Comparison of ENCODE assay signal across 14 cellular contexts in the genomic region with DNA sequence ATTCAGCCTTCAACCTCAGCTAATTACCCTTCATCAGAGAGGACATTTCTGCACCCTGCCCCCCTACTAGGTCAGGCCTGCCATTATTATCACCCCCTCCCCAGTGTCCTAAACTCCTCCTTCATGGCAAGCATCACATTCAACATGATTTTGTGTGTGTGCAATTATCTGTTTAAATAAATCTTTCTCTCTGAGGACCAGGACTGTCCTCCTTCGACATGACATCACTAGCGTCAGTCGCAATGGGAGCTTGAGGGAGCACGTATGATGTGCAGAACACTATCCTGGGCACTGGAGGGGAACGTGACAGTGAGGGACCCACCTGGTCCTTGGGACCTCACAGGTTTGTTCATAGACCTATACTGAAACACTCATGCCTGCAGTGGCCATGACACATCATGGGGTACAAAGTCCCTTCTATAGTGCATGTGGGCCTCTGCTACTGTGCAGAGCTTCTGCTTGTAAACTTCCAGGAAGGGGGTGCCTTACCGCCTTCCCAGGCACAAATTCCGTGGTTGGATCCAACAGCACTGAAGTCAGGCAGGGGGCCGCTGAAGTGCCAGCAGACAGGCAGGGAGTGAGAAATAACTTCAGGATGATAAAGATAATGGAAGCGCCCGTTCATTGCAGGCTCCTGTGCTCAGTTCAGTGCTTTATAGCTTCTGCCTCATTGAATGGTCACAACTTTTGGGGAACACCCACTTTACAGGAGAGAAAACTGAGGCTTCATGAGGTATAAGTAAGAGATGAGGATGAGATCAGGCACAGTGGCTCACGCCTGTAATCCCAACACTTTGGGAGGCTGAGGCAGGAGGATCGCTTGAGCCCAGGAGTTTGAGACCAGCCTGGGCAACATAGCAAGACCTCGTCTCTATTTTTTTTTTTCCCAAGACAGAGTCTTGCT. TPM values are rescaled to one million over a fixed set of nuclear protein-coding genes. Genes with fewer than 3 reads are reported as not detected.
DNase-seq lines count a peak whose midpoint lies in the region; ATAC-seq and TF ChIP-seq lines count a peak whose summit lies in the region.
"Had no signal": no experiment of that assay in that cellular context is flagged by ENCODE, and none has a peak within 500 bp of the region (broad histone marks: within the 10 kb centered on the region; RNA-seq: fewer than 3 reads in every experiment).

No MANE protein-coding gene starts in this region.

- DNase-seq in Caco-2 = peak in 1 of 2 experiments; percentile 23
- no peak for DNase-seq in IMR-90
- no peak for DNase-seq in H9
- DNase-seq: activated CD8-positive, alpha-beta memory T cell treated with anti-CD3 and anti-CD28 coated beads, Interleukin-2, amount 50 U/mL, for 48 hours; activated naive CD8-positive, alpha-beta T cell treated with anti-CD3 and anti-CD28 coated beads, Interleukin-2, amount 10 ng/mL, durations not matched to agents 7 days and 5 days; CD4-positive, alpha-beta T cell; SK-N-SH; stimulated activated CD4-positive, alpha-beta T cell treated with anti-CD3 and anti-CD28 coated beads, Interleukin-15, amount 100 ng/mL, for 24 hours; testis had no signal

- peaks cover 35% of the 10 kb centered on the region for H3K9me1 ChIP-seq in IMR-90 (ENCODE audit: insufficient read depth, low read length)

- H3K27ac Mint-ChIP-seq in Caco-2 (ENCODE audit: unreplicated experiment) (peak overlapping the region; percentile 38), H9 (no peak overlapping the region; a peak in 1 of 7 replicates)
- H3K27ac Mint-ChIP-seq in dendritic cell treated with granulocyte-macrophage colony-stimulating factor and Interleukin-4, amounts not matched to agents 40 ng/mL and 50 ng/mL, for 4 days = peak overlapping the region; percentile 100
- H3K27ac Mint-ChIP-seq: activated naive CD8-positive, alpha-beta T cell treated with anti-CD3 and anti-CD28 coated beads, Interleukin-2, amount 10 ng/mL, durations not matched to agents 7 days and 5 days; CD4-positive, alpha-beta T cell had no signal

- dilution Hi-C loops in IMR-90 (cut with HindIII; ENCODE audit: low sequenced_read_pairs, unreplicated experiment) = no loop called here

- WGBS in IMR-90 (ENCODE audit: extremely low coverage in 2 of 2, insufficient read length in 1 of 2), 2 experiments = 92% methylated on average over 8 of the region's 13 CpGs; no CpG with 5 or more reads in 1 of the 2 experiments
- no CpG with 5 or more reads among the region's 13 CpGs for WGBS in H9 (ENCODE audit: extremely low coverage, insufficient read length, low lambda C conversion rate)

- H3K4me3 Mint-ChIP-seq in Caco-2 (ENCODE audit: unreplicated experiment) (no peak overlapping the region), H9 (no peak overlapping the region)
- H3K4me3 Mint-ChIP-seq in dendritic cell treated with granulocyte-macrophage colony-stimulating factor and Interleukin-4, amounts not matched to agents 40 ng/mL and 50 ng/mL, for 4 days = peak overlapping the region; percentile 80
- H3K4me3 Mint-ChIP-seq: activated naive CD8-positive, alpha-beta T cell treated with anti-CD3 and anti-CD28 coated beads, Interleukin-2, amount 10 ng/mL, durations not matched to agents 7 days and 5 days; CD4-positive, alpha-beta T cell had no signal

- H3K27ac ChIP-seq in IMR-90 (ENCODE audit: insufficient read depth, low read length) = peak overlapping the region; percentile 42; the same call in 1 of the 2 replicates
- peak overlapping the region; percentile 82 for H3K27ac ChIP-seq in rectal smooth muscle tissue (ENCODE audit: low read depth, low read length)
- H3K27ac ChIP-seq in H9 (ENCODE audit: insufficient read length, low read depth, low read length) = no peak overlapping the region

- H3K56ac ChIP-seq in IMR-90 (ENCODE audit: extremely low read depth, insufficient read depth, low read length) (no peak overlapping the region), H9 (ENCODE audit: insufficient read length, low read depth, low read length) (no peak overlapping the region)

- POLR2A ChIA-PET in Caco-2 (lab: Charles Lee) = no interaction called here
- POLR2A ChIA-PET in IMR-90 (lab: Charles Lee; ENCODE audit: unreplicated experiment) = no interaction called here

- CTCF ChIA-PET in Caco-2 (lab: Charles Lee) = interaction anchor here (0.6 to 1.0 kb wide), 4 partner anchors 13 to 77 kb away, joined by 3 to 7 read pairs (median 4); no protein-coding TSS in a partner anchor
- CTCF ChIA-PET in IMR-90 (lab: Yijun Ruan, JAX) = no interaction called here

- H3K4me2 ChIP-seq in IMR-90 (ENCODE audit: low read depth, low read length) (no peak overlapping the region), H9 (ENCODE audit: insufficient read depth, insufficient read length, low read length) (no peak overlapping the region)

- TF ChIP-seq POLR2A in IMR-90 (IDR thresholded peaks at IDR 0.05; ENCODE audit: low read depth, low read length) = no peak

- peak overlapping the region; percentile 18; the same call in 2 of the 3 replicates for H2BK15ac ChIP-seq in IMR-90 (ENCODE audit: low read depth, low read length)
- no peak overlapping the region for H2BK15ac ChIP-seq in H9 (ENCODE audit: low read depth, low read length)

- peaks cover 23% of the 10 kb centered on the region for H3K4me1 Mint-ChIP-seq in Caco-2 (ENCODE audit: low read depth, unreplicated experiment)
- H3K4me1 Mint-ChIP-seq in dendritic cell treated with granulocyte-macrophage colony-stimulating factor and Interleukin-4, amounts not matched to agents 40 ng/mL and 50 ng/mL, for 4 days (ENCODE audit: low read depth) = peaks cover 81% of the 10 kb centered on the region
- peaks cover 22 to 40% of the 10 kb centered on the region in 2 experiments for H3K4me1 Mint-ChIP-seq in H9

- peaks cover 13% of the 10 kb centered on the region for H3K4me1 ChIP-seq in Caco-2
- peaks cover 41% of the 10 kb centered on the region for H3K4me1 ChIP-seq in IMR-90 (ENCODE audit: control insufficient read depth, insufficient read depth, low read length)
- H3K4me1 ChIP-seq in rectal smooth muscle tissue (ENCODE audit: control insufficient read depth, insufficient read depth, low read length) = peaks cover 16% of the 10 kb centered on the region
- no peaks in the 10 kb centered on the region; the same call in 1 of the 2 replicates for H3K4me1 ChIP-seq in H9 (ENCODE audit: insufficient read depth, low read length)

- TF ChIP-seq CTCF in Caco-2 (IDR thresholded peaks at IDR 0.05; ENCODE audit: insufficient read depth in 1 of 2, low read depth in 1 of 2, low read length in 1 of 2, severe bottlenecking in 1 of 2, unreplicated experiment in 1 of 2) (no peak), IMR-90 (conservative IDR thresholded peaks at IDR 0.05; ENCODE audit: low read depth, low read length) (no peak), H9 (conservative IDR thresholded peaks at IDR 0.05) (no peak)

- H3K18ac ChIP-seq in IMR-90 (ENCODE audit: low read depth, low read length) = peak overlapping the region; percentile 26
- H3K18ac ChIP-seq in H9 (ENCODE audit: insufficient read length, low read depth, low read length) = no peak overlapping the region

- intact Hi-C loops in Caco-2 (cut with micrococcal nuclease; ENCODE audit: unreplicated experiment) = no loop called here
- intact Hi-C loops in IMR-90 (cut with micrococcal nuclease) = no loop called here
- intact Hi-C loops in dendritic cell treated with granulocyte-macrophage colony-stimulating factor and Interleukin-4, amounts not matched to agents 40 ng/mL and 50 ng/mL, for 4 days (cut with micrococcal nuclease) = loop anchor here (10.0 kb wide), 1 partner anchor 339 kb away; a partner anchor contains a TSS

- H3K4me3 ChIP-seq in Caco-2 (ENCODE audit: low read depth, low read length) = no peak overlapping the region
- no peak overlapping the region for H3K4me3 ChIP-seq in IMR-90 (ENCODE audit: insufficient read depth, low read depth, low read length)
- no peak overlapping the region for H3K4me3 ChIP-seq in rectal smooth muscle tissue (ENCODE audit: low read length)
- H3K4me3 ChIP-seq: gastroesophageal sphincter, testis had no signal

- H2AFZ ChIP-seq in IMR-90 (replicated peaks; ENCODE audit: low read length, poor library complexity) (no peak overlapping the region), H9 (ENCODE audit: low read length) (no peak overlapping the region)

- H3K27me3 ChIP-seq in Caco-2 (replicated peaks; ENCODE audit: control insufficient read depth, insufficient read depth, low read length) (no peaks in the 10 kb centered on the region), IMR-90 (ENCODE audit: control insufficient read depth, insufficient read depth, low read length) (no peaks in the 10 kb centered on the region), rectal smooth muscle tissue (ENCODE audit: control insufficient read depth, insufficient read depth, low read length) (no peaks in the 10 kb centered on the region), H9 (ENCODE audit: insufficient read depth, low read length) (no peaks in the 10 kb centered on the region)
- H3K27me3 ChIP-seq: gastroesophageal sphincter, testis had no signal

- H3K9ac ChIP-seq in IMR-90 (ENCODE audit: low read depth, low read length) (no peak overlapping the region), rectal smooth muscle tissue (ENCODE audit: low read length) (no peak overlapping the region), H9 (ENCODE audit: extremely low read depth, insufficient read length, low read length) (no peak overlapping the region)
- H3K9ac ChIP-seq: SK-N-SH had no signal

- no peaks in the 10 kb centered on the region for H3K27me3 Mint-ChIP-seq in Caco-2 (ENCODE audit: insufficient read depth, unreplicated experiment)
- no peaks in the 10 kb centered on the region for H3K27me3 Mint-ChIP-seq in dendritic cell treated with granulocyte-macrophage colony-stimulating factor and Interleukin-4, amounts not matched to agents 40 ng/mL and 50 ng/mL, for 4 days
- H3K27me3 Mint-ChIP-seq in H9 (ENCODE audit: low read depth) = no peaks in the 10 kb centered on the region; the same call in none of the 2 replicates
- H3K27me3 Mint-ChIP-seq: activated naive CD8-positive, alpha-beta T cell treated with anti-CD3 and anti-CD28 coated beads, Interleukin-2, amount 10 ng/mL, durations not matched to agents 7 days and 5 days; CD4-positive, alpha-beta T cell had no signal

- H3K36me3 ChIP-seq in Caco-2 (ENCODE audit: control insufficient read depth, insufficient read depth, low read length) (no peaks in the 10 kb centered on the region), IMR-90 (ENCODE audit: control insufficient read depth, insufficient read depth, low read length) (no peaks in the 10 kb centered on the region), rectal smooth muscle tissue (ENCODE audit: control insufficient read depth, insufficient read depth, low read length) (no peaks in the 10 kb centered on the region)
- H3K36me3 ChIP-seq: gastroesophageal sphincter had no signal

- no peaks in the 10 kb centered on the region for H3K9me3 ChIP-seq in Caco-2
- H3K9me3 ChIP-seq in IMR-90 (ENCODE audit: control insufficient read depth, insufficient read depth, low read length) = no peaks in the 10 kb centered on the region
- no peaks in the 10 kb centered on the region for H3K9me3 ChIP-seq in H9 (ENCODE audit: control insufficient read depth, low read depth, low read length)
- H3K9me3 ChIP-seq: gastroesophageal sphincter, SK-N-SH, testis had no signal

- peak overlapping the region; percentile 45; the same call in 1 of the 2 replicates for H3K23ac ChIP-seq in IMR-90 (ENCODE audit: low read depth, low read length)
- no peak overlapping the region for H3K23ac ChIP-seq in H9 (ENCODE audit: insufficient read length, low read depth, low read length)

- H2BK12ac ChIP-seq in H9 (ENCODE audit: insufficient read length, low read depth, low read length) = no peak overlapping the region

- peak overlapping the region; percentile 52 for H2AK9ac ChIP-seq in IMR-90 (replicated peaks; ENCODE audit: low read depth, low read length, poor library complexity)

- peak overlapping the region; percentile 7; the same call in 1 of the 2 replicates for H4K91ac ChIP-seq in IMR-90 (ENCODE audit: insufficient read depth, low read depth, low read length)
- H4K91ac ChIP-seq in H9 (ENCODE audit: insufficient read length, low read depth, low read length) = no peak overlapping the region

- ATAC-seq in IMR-90 (ENCODE audit: low read depth) (no peak), HG02759 (IDR thresholded peaks at IDR 0.05; ENCODE audit: unreplicated experiment) (no peak), HG03520 (IDR thresholded peaks at IDR 0.05; ENCODE audit: unreplicated experiment) (no peak)
- ATAC-seq: gastroesophageal sphincter had no signal

- TF ChIP-seq RAD21 in IMR-90 (IDR thresholded peaks at IDR 0.05; ENCODE audit: low read length) = no peak

- H4K20me1 ChIP-seq in IMR-90 (ENCODE audit: insufficient read depth, low read length) (no peaks in the 10 kb centered on the region), H9 (ENCODE audit: control insufficient read depth, insufficient read depth, insufficient read length) (no peaks in the 10 kb centered on the region)

- H2AK5ac ChIP-seq in IMR-90 (ENCODE audit: low read depth, low read length) (peak overlapping the region; percentile 82), H9 (ENCODE audit: insufficient read length, low read length) (no peak overlapping the region)

- H3K23me2 ChIP-seq in H9 (ENCODE audit: insufficient read length, low read depth, low read length, poor library complexity, severe bottlenecking) = no peaks in the 10 kb centered on the region

- H3K14ac ChIP-seq in IMR-90 (replicated peaks; ENCODE audit: low read depth, low read length) (peak overlapping the region; percentile 53), H9 (ENCODE audit: insufficient read depth, low read length) (no peak overlapping the region)

- H3K9me3 Mint-ChIP-seq in Caco-2 (ENCODE audit: unreplicated experiment) = no peaks in the 10 kb centered on the region
- no peaks in the 10 kb centered on the region for H3K9me3 Mint-ChIP-seq in dendritic cell treated with granulocyte-macrophage colony-stimulating factor and Interleukin-4, amounts not matched to agents 40 ng/mL and 50 ng/mL, for 4 days
- no peaks in the 10 kb centered on the region for H3K9me3 Mint-ChIP-seq in H9
- H3K9me3 Mint-ChIP-seq: activated naive CD8-positive, alpha-beta T cell treated with anti-CD3 and anti-CD28 coated beads, Interleukin-2, amount 10 ng/mL, durations not matched to agents 7 days and 5 days; CD4-positive, alpha-beta T cell had no signal

- no peak overlapping the region for H3T11ph ChIP-seq in H9 (ENCODE audit: low read length)

- H2BK5ac ChIP-seq in IMR-90 (ENCODE audit: low read depth, low read length, poor library complexity, severe bottlenecking) (peak overlapping the region; percentile 52), H9 (ENCODE audit: insufficient read length, low read length) (no peak overlapping the region)

- no peaks in the 10 kb centered on the region for H3K79me2 ChIP-seq in H9 (ENCODE audit: insufficient read depth, low read length)

- H3K36me3 Mint-ChIP-seq in Caco-2 (ENCODE audit: insufficient read depth, unreplicated experiment) (no peaks in the 10 kb centered on the region), H9 (ENCODE audit: insufficient read depth in 1 of 3, low read depth in 3 of 3) (no peaks in the 10 kb centered on the region)
- H3K36me3 Mint-ChIP-seq in dendritic cell treated with granulocyte-macrophage colony-stimulating factor and Interleukin-4, amounts not matched to agents 40 ng/mL and 50 ng/mL, for 4 days (ENCODE audit: low read depth) = peaks cover 84% of the 10 kb centered on the region

- H3K79me1 ChIP-seq in IMR-90 (ENCODE audit: low read depth in 1 of 2, low read length in 2 of 2) (peaks cover 26 to 87% of the 10 kb centered on the region in 2 experiments), H9 (ENCODE audit: insufficient read depth, low read depth, low read length, poor library complexity, severe bottlenecking) (no peaks in the 10 kb centered on the region)

- H2BK120ac ChIP-seq in IMR-90 (ENCODE audit: low read depth, low read length) (peak overlapping the region; percentile 73), H9 (ENCODE audit: low read depth, low read length, poor library complexity, severe bottlenecking) (no peak overlapping the region)

- in situ Hi-C loops in IMR-90 (cut with MboI; ENCODE audit: low sequenced_read_pairs) = no loop called here

- peak overlapping the region; percentile 85 for H2BK20ac ChIP-seq in IMR-90 (ENCODE audit: low read depth, low read length)
- H2BK20ac ChIP-seq in H9 (ENCODE audit: low read depth, low read length, poor library complexity, severe bottlenecking) = no peak overlapping the region

- BruUV-seq in Caco-2 (replicated peaks; lab: Mats Ljungman, UMichigan) = no TSS peak
- no TSS peak for BruUV-seq in IMR-90 (replicated peaks; lab: Mats Ljungman, UMichigan)

- H4K5ac ChIP-seq in IMR-90 (ENCODE audit: low read depth, low read length) (peak overlapping the region; percentile 34; the same call in 1 of the 2 replicates), H9 (ENCODE audit: insufficient read length, low read depth, low read length) (no peak overlapping the region)

- H4K8ac ChIP-seq in IMR-90 (ENCODE audit: low read depth in 2 of 2, low read length in 2 of 2) (peak overlapping the region in 1 of 2 experiments; percentile 17; a peak in 1 of 4 replicates), H9 (replicated peaks; ENCODE audit: insufficient read length, low read depth, low read length) (no peak overlapping the region)

- peak overlapping the region; percentile 80 for H3K4ac ChIP-seq in IMR-90 (ENCODE audit: low read depth, low read length)
- no peak overlapping the region for H3K4ac ChIP-seq in H9 (ENCODE audit: low read depth, low read length)

RNA-seq across cellular contexts. Expression of a gene that starts 36.0 kb away (rescaled TPM):
- total RNA-seq in Caco-2 (2022) = 5.5 and 6.7 TPM in 2 replicates
- 15.8 and 18.9 TPM in 2 replicates for total RNA-seq in IMR-90 (2012; rRNA removed)
- 21.7 and 22.6 TPM in 2 replicates for polyA plus RNA-seq in IMR-90 (2012; rRNA removed)
- 17.5 and 24.5 TPM in 2 replicates for polyA plus RNA-seq in IMR-90 (2012; cell fraction: cytosol; rRNA removed)
- 26.3 and 44.5 TPM in 2 replicates for polyA plus RNA-seq in IMR-90 (2012; cell fraction: nucleus; rRNA removed; ENCODE audit: low replicate concordance)
- total RNA-seq in H9 (2021) = 22.1 and 22.3 TPM in 2 replicates

Comparison
In these comparisons a context has a peak if more than half of its experiments do, and no peak if none do; other contexts are left out.
1. H3K27ac Mint-ChIP-seq: peak in Caco-2 (single experiment) and dendritic cell treated with granulocyte-macrophage colony-stimulating factor and Interleukin-4, amounts not matched to agents 40 ng/mL and 50 ng/mL, for 4 days (single experiment); none in H9 (0 of 3).